8 cellular contexts compared by ENCODE assay signal in genomic region chr13:76886005-76886291, GRCh38. TPM values are rescaled to one million over a fixed set of nuclear protein-coding genes. Genes with fewer than 3 reads are reported as not detected.
DNase-seq lines count a peak whose midpoint lies in the region; ATAC-seq, FAIRE-seq and TF ChIP-seq lines count a peak whose summit lies in the region.

No MANE protein-coding gene starts in this region.

- ATAC-seq in HG03457 (IDR thresholded peaks at IDR 0.05; ENCODE audit: unreplicated experiment) (peak; percentile 11), HG03095 (IDR thresholded peaks at IDR 0.05; ENCODE audit: unreplicated experiment) (no peak)

- H3K9me3 ChIP-seq in ES-I3 (ENCODE audit: control insufficient read depth, insufficient read depth, low read length) = no peaks in the 10 kb centered on the region
- H3K9me3 ChIP-seq in muscle layer of colon (ENCODE audit: low read length) = no peaks in the 10 kb centered on the region

- H3K9ac ChIP-seq in ES-I3 (ENCODE audit: low read depth, low read length) (peak overlapping the region; percentile 63; the same call in 1 of the 2 replicates), muscle layer of colon (ENCODE audit: low read length) (no peak overlapping the region)

- H3K4me1 ChIP-seq in ES-I3 (ENCODE audit: insufficient read depth, low read length) = no peaks in the 10 kb centered on the region
- H3K4me1 ChIP-seq in muscle layer of colon (ENCODE audit: insufficient read depth, low read length) = peaks cover 4% of the 10 kb centered on the region

- H3K4me3 ChIP-seq in bronchial epithelial cell (ENCODE audit: low read depth, low read length) (peak overlapping the region; percentile 66), muscle layer of colon (ENCODE audit: low read depth in 1 of 2, low read length in 2 of 2) (peak overlapping the region; percentile 79 to 81)

- FAIRE-seq in bronchial epithelial cell (lab: Jason Lieb, UNC) = no peak

- TF ChIP-seq CTCF in bronchial epithelial cell (IDR thresholded peaks at IDR 0.05; ENCODE audit: insufficient read depth, low read length, severe bottlenecking) = no peak
- no peak for TF ChIP-seq CTCF in GM10266 (IDR thresholded peaks at IDR 0.05; ENCODE audit: control insufficient read depth, insufficient read depth, low read depth, missing control alignments)

- peak overlapping the region; percentile 83 for H3K27ac ChIP-seq in muscle layer of colon (ENCODE audit: low read depth, low read length)

- DNase-seq in bronchial epithelial cell (ENCODE audit: low read depth) (no peak), GM10266 (ENCODE audit: extremely low spot score) (no peak), DMS79 (lab: John Stamatoyannopoulos, UW) (no peak), NCI-H1436 (lab: John Stamatoyannopoulos, UW) (no peak)

- no peaks in the 10 kb centered on the region for H3K27me3 ChIP-seq in bronchial epithelial cell (ENCODE audit: control insufficient read depth, insufficient read depth, low read length)
- no peaks in the 10 kb centered on the region for H3K27me3 ChIP-seq in muscle layer of colon (ENCODE audit: control insufficient read depth in 1 of 2, insufficient read depth in 2 of 2, low read length in 2 of 2)

- H3K36me3 ChIP-seq in ES-I3 (ENCODE audit: insufficient read depth, low read length) (no peaks in the 10 kb centered on the region), bronchial epithelial cell (ENCODE audit: control insufficient read depth, insufficient read depth, low read length) (no peaks in the 10 kb centered on the region), muscle layer of colon (ENCODE audit: insufficient read depth, low read length) (no peaks in the 10 kb centered on the region)

RNA-seq across cellular contexts. Expression of gene KCTD12, which starts 0.3 kb away (rescaled TPM):
- 6.5 and 15.3 TPM in 2 replicates for total RNA-seq in bronchial epithelial cell
